ENCODE assay signal across 11 cellular contexts in genomic region chr19:8355631-8356402, GRCh38. TPM values are rescaled to one million over a fixed set of nuclear protein-coding genes. Genes with fewer than 3 reads are reported as not detected.
DNase-seq lines count a peak whose midpoint lies in the region; ATAC-seq and TF ChIP-seq lines count a peak whose summit lies in the region.
"Had no signal": no experiment of that assay in that cellular context is flagged by ENCODE, and none has a peak within 500 bp of the region (broad histone marks: within the 10 kb centered on the region; RNA-seq: fewer than 3 reads in every experiment).

No MANE protein-coding gene starts in this region.

- H3K36me3 ChIP-seq in MG63 = no peaks in the 10 kb centered on the region

- no peak overlapping the region for H3K4me3 ChIP-seq in MG63

- no TSS peak for BruUV-seq in MCF 10A (replicated peaks; lab: Mats Ljungman, UMichigan)

- no peaks in the 10 kb centered on the region for H3K27me3 Mint-ChIP-seq in MCF 10A (ENCODE audit: insufficient read depth, unreplicated experiment)
- peaks cover 12% of the 10 kb centered on the region for H3K27me3 Mint-ChIP-seq in activated CD4-positive, alpha-beta T cell treated with anti-CD3 and anti-CD28 coated beads, Interleukin-2, amount 10 ng/mL, durations not matched to agents 7 days and 5 days

- CTCF ChIA-PET in MCF 10A (lab: Yijun Ruan, JAX) = interaction anchor here (0.5 to 6.0 kb wide), 20 partner anchors 9 to 415 kb away, joined by 3 to 72 read pairs (median 12); partner anchors contain the start of genes ANGPTL4, KANK3, MYO1F and RAB11B
- CTCF ChIA-PET in activated CD4-positive, alpha-beta T cell treated with anti-CD3 and anti-CD28 coated beads, Interleukin-2, amount 10 ng/mL, durations not matched to agents 7 days and 5 days (lab: Charles Lee) = interaction anchor here (0.6 to 3.8 kb wide), 7 partner anchors 13 to 222 kb away, joined by 3 to 38 read pairs (median 4); partner anchors contain the start of genes KANK3, MYO1F and RAB11B

- TF ChIP-seq CTCF in MCF 10A (IDR thresholded peaks at IDR 0.05; ENCODE audit: unreplicated experiment) = no peak

- intact Hi-C loops in MCF 10A (cut with micrococcal nuclease) = loop anchor here (1.0 to 10.0 kb wide), 3 partner anchors 40 to 223 kb away; no protein-coding TSS in a partner anchor

- H3K4me3 Mint-ChIP-seq in MCF 10A (ENCODE audit: unreplicated experiment) = no peak overlapping the region
- H3K4me3 Mint-ChIP-seq in activated CD4-positive, alpha-beta T cell treated with anti-CD3 and anti-CD28 coated beads, Interleukin-2, amount 10 ng/mL, durations not matched to agents 7 days and 5 days = no peak overlapping the region
- H3K4me3 Mint-ChIP-seq: brain had no signal

- peaks cover 5% of the 10 kb centered on the region for H3K9me3 ChIP-seq in MG63

- H3K27me3 ChIP-seq in MG63 = 0 out of 2 replicates have a peak, but pooled peaks cover 8% of the 10 kb centered on the region

- peaks cover 20% of the 10 kb centered on the region for H3K4me1 Mint-ChIP-seq in MCF 10A (ENCODE audit: insufficient read depth, unreplicated experiment)
- H3K4me1 Mint-ChIP-seq in activated CD4-positive, alpha-beta T cell treated with anti-CD3 and anti-CD28 coated beads, Interleukin-2, amount 10 ng/mL, durations not matched to agents 7 days and 5 days = peaks cover 4% of the 10 kb centered on the region

- no peaks in the 10 kb centered on the region for H3K9me3 Mint-ChIP-seq in MCF 10A (ENCODE audit: unreplicated experiment)
- no peaks in the 10 kb centered on the region for H3K9me3 Mint-ChIP-seq in activated CD4-positive, alpha-beta T cell treated with anti-CD3 and anti-CD28 coated beads, Interleukin-2, amount 10 ng/mL, durations not matched to agents 7 days and 5 days

- DNase-seq in AG08396 (ENCODE audit: low spot score) = peak; percentile 78
- DNase-seq in MG63 = peak; percentile 100
- DNase-seq in MCF 10A (ENCODE audit: unreplicated experiment) = peak; percentile 99
- peak; percentile 62 to 99 for DNase-seq in lung microvascular endothelial cell (ENCODE audit: low read depth in 2 of 2)
- DNase-seq in activated CD4-positive, alpha-beta T cell treated with anti-CD3 and anti-CD28 coated beads, Interleukin-2, amount 10 ng/mL, durations not matched to agents 7 days and 5 days = no peak
- no peak for DNase-seq in middle frontal gyrus (ENCODE audit: extremely low spot score, low spot score)
- DNase-seq: occipital lobe, SHP77 had no signal

- ATAC-seq in GM21576 (IDR thresholded peaks at IDR 0.05; ENCODE audit: unreplicated experiment) (no peak), GM18858 (IDR thresholded peaks at IDR 0.05; ENCODE audit: unreplicated experiment) (no peak)

- peaks cover 5% of the 10 kb centered on the region for H3K36me3 Mint-ChIP-seq in MCF 10A (ENCODE audit: insufficient read depth, unreplicated experiment)
- H3K36me3 Mint-ChIP-seq in activated CD4-positive, alpha-beta T cell treated with anti-CD3 and anti-CD28 coated beads, Interleukin-2, amount 10 ng/mL, durations not matched to agents 7 days and 5 days (ENCODE audit: low read depth) = no peaks in the 10 kb centered on the region

- POLR2A ChIA-PET in MCF 10A (lab: Yijun Ruan, JAX) = interaction anchor here (1.1 to 2.5 kb wide), 5 partner anchors 9 to 58 kb away, joined by 4 to 13 read pairs (median 6); partner anchors contain the start of genes ANGPTL4 and RAB11B
- POLR2A ChIA-PET in activated CD4-positive, alpha-beta T cell treated with anti-CD3 and anti-CD28 coated beads, Interleukin-2, amount 10 ng/mL, durations not matched to agents 7 days and 5 days (lab: Charles Lee) = no interaction called here

- peak overlapping the region; percentile 21 for H3K27ac Mint-ChIP-seq in MCF 10A (ENCODE audit: low read depth, unreplicated experiment)
- H3K27ac Mint-ChIP-seq in activated CD4-positive, alpha-beta T cell treated with anti-CD3 and anti-CD28 coated beads, Interleukin-2, amount 10 ng/mL, durations not matched to agents 7 days and 5 days = no peak overlapping the region

RNA-seq across cellular contexts. Expression of gene ANGPTL4, which starts 8.1 kb away (rescaled TPM):
- 46.7 and 64.6 TPM in 2 replicates for total RNA-seq in MG63 (2014; rRNA removed; shearing (Covaris generic); ENCODE audit: low replicate concordance)
- 12.6 and 32.8 TPM in 2 replicates for total RNA-seq in MCF 10A (2022)
- 1.5 and 7.1 TPM in 2 replicates for total RNA-seq in lung microvascular endothelial cell
- not detected for total RNA-seq in activated CD4-positive, alpha-beta T cell treated with anti-CD3 and anti-CD28 coated beads, Interleukin-2, amount 10 ng/mL, durations not matched to agents 7 days and 5 days

RNA-seq across cellular contexts. Expression of gene KANK3, which starts 12.8 kb away (rescaled TPM):
- 0.20 TPM in 1 of 2 replicates, not detected in the other for total RNA-seq in MG63 (2014; rRNA removed; shearing (Covaris generic); ENCODE audit: low replicate concordance)
- total RNA-seq in MCF 10A (2022) (0.79 and 1.2 TPM in 2 replicates), lung microvascular endothelial cell (55.8 and 148 TPM in 2 replicates)
- total RNA-seq in activated CD4-positive, alpha-beta T cell treated with anti-CD3 and anti-CD28 coated beads, Interleukin-2, amount 10 ng/mL, durations not matched to agents 7 days and 5 days = 1 to 10 TPM; 1.3 to 2.7 TPM

RNA-seq across cellular contexts. Expression of gene RAB11B, which starts 34.3 kb away (rescaled TPM):
- 17.0 and 39.8 TPM in 2 replicates for total RNA-seq in MG63 (2014; rRNA removed; shearing (Covaris generic); ENCODE audit: low replicate concordance)
- total RNA-seq in MCF 10A (2022) (67.2 and 73.3 TPM in 2 replicates), lung microvascular endothelial cell (53.8 and 84.1 TPM in 2 replicates)
- 100 to 1,000 TPM; 104 to 107 TPM for total RNA-seq in activated CD4-positive, alpha-beta T cell treated with anti-CD3 and anti-CD28 coated beads, Interleukin-2, amount 10 ng/mL, durations not matched to agents 7 days and 5 days

RNA-seq across cellular contexts. Expression of gene RPS28, which starts 34.5 kb away (rescaled TPM):
- 1,599 and 3,607 TPM in 2 replicates for total RNA-seq in MG63 (2014; rRNA removed; shearing (Covaris generic); ENCODE audit: low replicate concordance)
- total RNA-seq in MCF 10A (2022) (2,247 and 2,362 TPM in 2 replicates), lung microvascular endothelial cell (186 and 293 TPM in 2 replicates)
- 1,000 to 10,000 TPM; 1,480 to 2,023 TPM for total RNA-seq in activated CD4-positive, alpha-beta T cell treated with anti-CD3 and anti-CD28 coated beads, Interleukin-2, amount 10 ng/mL, durations not matched to agents 7 days and 5 days

RNA-seq across cellular contexts. Expression of gene NDUFA7, which starts 34.6 kb away (rescaled TPM):
- 10.3 and 40.1 TPM in 2 replicates for total RNA-seq in MG63 (2014; rRNA removed; shearing (Covaris generic); ENCODE audit: low replicate concordance)
- 83.2 and 91.8 TPM in 2 replicates for total RNA-seq in MCF 10A (2022)
- 28.4 and 30.9 TPM in 2 replicates for total RNA-seq in lung microvascular endothelial cell
- 10 to 100 TPM; 61.8 to 65.6 TPM for total RNA-seq in activated CD4-positive, alpha-beta T cell treated with anti-CD3 and anti-CD28 coated beads, Interleukin-2, amount 10 ng/mL, durations not matched to agents 7 days and 5 days

Comparison
In these comparisons a context has a peak if more than half of its experiments do, and no peak if none do; other contexts are left out.
1. DNase-seq: peak in AG08396 (single experiment), MG63 (single experiment), MCF 10A (single experiment) and lung microvascular endothelial cell (2 of 2); none in activated CD4-positive, alpha-beta T cell treated with anti-CD3 and anti-CD28 coated beads, Interleukin-2, amount 10 ng/mL, durations not matched to agents 7 days and 5 days (single experiment) and middle frontal gyrus (single experiment).
2. RNA of gene KANK3, which starts 12.8 kb away (total RNA-seq): 55.8 to 148 TPM in lung microvascular endothelial cell; 1.3 to 2.7 TPM in activated CD4-positive, alpha-beta T cell treated with anti-CD3 and anti-CD28 coated beads, Interleukin-2, amount 10 ng/mL, durations not matched to agents 7 days and 5 days, 0.79 to 1.2 TPM in MCF 10A and 0.20 TPM in MG63; every median in the first group is over 10 times any median in the second.